18 cellular contexts compared by ENCODE assay signal in the genomic region with DNA sequence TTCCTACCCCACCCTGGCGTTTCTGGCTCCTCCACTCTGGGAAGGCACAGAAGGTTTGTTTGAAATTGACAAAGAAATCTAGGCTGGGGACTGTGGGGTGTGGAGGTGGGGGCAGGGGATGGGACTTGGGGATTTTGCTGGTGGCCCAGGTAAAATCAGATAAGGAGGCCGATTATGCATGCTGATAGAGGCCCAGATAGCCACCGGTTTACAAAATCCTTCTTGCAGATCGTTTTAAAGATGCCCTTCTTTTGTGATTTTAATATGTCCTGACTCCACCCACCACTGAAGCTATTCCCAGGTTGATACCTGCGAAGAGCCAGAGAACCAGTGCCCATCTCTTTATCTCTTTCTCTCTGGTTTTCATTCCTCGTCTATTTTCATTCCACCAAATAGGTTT.
DNase-seq lines count a peak whose midpoint lies in the region; ATAC-seq, FAIRE-seq and TF ChIP-seq lines count a peak whose summit lies in the region.
"Had no signal": no experiment of that assay in that cellular context is flagged by ENCODE, and none has a peak within 500 bp of the region (broad histone marks: within the 10 kb centered on the region; RNA-seq: fewer than 3 reads in every experiment).

No MANE protein-coding gene starts in this region.

- no peak overlapping the region for H4K8ac ChIP-seq in mesendoderm (ENCODE audit: low read depth, low read length)

- H3K9me3 ChIP-seq in HUES48 (ENCODE audit: control insufficient read depth, insufficient read depth, low read length) (0 out of 2 replicates have a peak, but pooled peaks cover 2% of the 10 kb centered on the region), endodermal cell (ENCODE audit: control insufficient read depth, low read length) (no peaks in the 10 kb centered on the region), upper lobe of right lung (no peaks in the 10 kb centered on the region), kidney (ENCODE audit: control insufficient read depth in 1 of 2, low read length in 2 of 2) (no peaks in the 10 kb centered on the region)
- H3K9me3 ChIP-seq: BLaER1 treated with 17β-estradiol and CSF1 and Interleukin-3, amounts not matched to agents 10 nM and 100 nM had no signal

- H3K36me3 Mint-ChIP-seq in GM23338 (ENCODE audit: low read depth) (no peaks in the 10 kb centered on the region), endodermal cell (ENCODE audit: low read depth) (no peaks in the 10 kb centered on the region)
- H3K36me3 Mint-ChIP-seq: CD8-positive, alpha-beta T cell; IgD-negative memory B cell had no signal

- H3K36me3 ChIP-seq in GM23338 (ENCODE audit: insufficient read depth), result no peaks in the 10 kb centered on the region
- H3K36me3 ChIP-seq in HUES48 (ENCODE audit: control insufficient read depth, insufficient read depth, low read length), result no peaks in the 10 kb centered on the region
- H3K36me3 ChIP-seq in endodermal cell (ENCODE audit: control insufficient read depth, insufficient read depth, low read length), result no peaks in the 10 kb centered on the region
- H3K36me3 ChIP-seq in mesendoderm (ENCODE audit: control insufficient read depth, insufficient read depth, low read length), result no peaks in the 10 kb centered on the region
- no peaks in the 10 kb centered on the region for H3K36me3 ChIP-seq in upper lobe of right lung
- no peaks in the 10 kb centered on the region for H3K36me3 ChIP-seq in kidney (ENCODE audit: control insufficient read depth in 1 of 2, insufficient read depth in 2 of 2, low read length in 2 of 2)
- H3K36me3 ChIP-seq: BLaER1 treated with 17β-estradiol and CSF1 and Interleukin-3, amounts not matched to agents 10 nM and 100 nM had no signal

- no peaks in the 10 kb centered on the region for H3F3A ChIP-seq in GM23338 (replicated peaks; ENCODE audit: low read depth)

- peak; percentile 5 for ATAC-seq in GM23338
- ATAC-seq in upper lobe of right lung, result no peak
- no peak for ATAC-seq in HG03457 (IDR thresholded peaks at IDR 0.05; ENCODE audit: unreplicated experiment)
- ATAC-seq: CD8-positive, alpha-beta T cell; GM12878; HCT116 had no signal

- no peaks in the 10 kb centered on the region for H4K20me1 ChIP-seq in GM23338 (replicated peaks; ENCODE audit: insufficient read depth)
- H4K20me1 ChIP-seq: BLaER1 treated with 17β-estradiol and CSF1 and Interleukin-3, amounts not matched to agents 10 nM and 100 nM had no signal

- H3K4ac ChIP-seq in mesendoderm (ENCODE audit: low read depth, low read length), result no peak overlapping the region

- peaks cover 53% of the 10 kb centered on the region for H3K4me1 Mint-ChIP-seq in GM23338
- H3K4me1 Mint-ChIP-seq in endodermal cell, result peaks cover 22% of the 10 kb centered on the region
- H3K4me1 Mint-ChIP-seq: B cell, IgD-negative memory B cell had no signal

- 16 to 37% methylated on average over 4 to 5 of the region's 6 CpGs for WGBS in endodermal cell (ENCODE audit: insufficient coverage in 1 of 2, insufficient read length in 1 of 2), 2 experiments
- no CpG with 5 or more reads among the region's 6 CpGs for WGBS in mesendoderm (ENCODE audit: extremely low coverage, insufficient coverage, low lambda C conversion rate)

- H3K9me3 Mint-ChIP-seq in GM23338 (no peaks in the 10 kb centered on the region), endodermal cell (no peaks in the 10 kb centered on the region)
- H3K9me3 Mint-ChIP-seq: CD8-positive, alpha-beta T cell; HFFc6 had no signal

- H4K5ac ChIP-seq in mesendoderm (ENCODE audit: low read length), result no peak overlapping the region

- no peak overlapping the region for H2AFZ ChIP-seq in GM23338

- no peak overlapping the region for H2BK15ac ChIP-seq in mesendoderm (replicated peaks; ENCODE audit: low read depth)

- no peak overlapping the region for H3K9ac ChIP-seq in HUES48 (ENCODE audit: low read depth, low read length)
- H3K9ac ChIP-seq in endodermal cell (ENCODE audit: extremely low read depth, low read length, poor library complexity, severe bottlenecking), result no peak overlapping the region
- no peak overlapping the region for H3K9ac ChIP-seq in mesendoderm (ENCODE audit: low read length)
- H3K9ac ChIP-seq in kidney (ENCODE audit: low read length in 2 of 2), result no peak overlapping the region
- H3K9ac ChIP-seq: BLaER1 treated with 17β-estradiol and CSF1 and Interleukin-3, amounts not matched to agents 10 nM and 100 nM had no signal

- TF ChIP-seq CTCF in GM23338 (conservative IDR thresholded peaks at IDR 0.05; ENCODE audit: low read depth in 2 of 2) (no peak), endodermal cell (conservative IDR thresholded peaks at IDR 0.05) (no peak), upper lobe of right lung (IDR thresholded peaks at IDR 0.05) (no peak), kidney (IDR thresholded peaks at IDR 0.05; ENCODE audit: borderline replicate concordance, extremely low read depth, insufficient read depth) (no peak)

- H3K79me2 ChIP-seq in GM23338 (replicated peaks; ENCODE audit: insufficient read depth) (no peaks in the 10 kb centered on the region), mesendoderm (ENCODE audit: control insufficient read depth, insufficient read depth, low read length) (no peaks in the 10 kb centered on the region)

- H3K56ac ChIP-seq in mesendoderm (ENCODE audit: low read length), result no peak overlapping the region

- no peak overlapping the region for H3K18ac ChIP-seq in mesendoderm (ENCODE audit: low read length)

- H2BK5ac ChIP-seq in mesendoderm (ENCODE audit: low read length), result no peak overlapping the region

- H3K23ac ChIP-seq in mesendoderm (ENCODE audit: low read length), result no peak overlapping the region

- H3K4me3 Mint-ChIP-seq in GM23338 (peak overlapping the region; percentile 40; the same call in 2 of the 3 replicates), endodermal cell (no peak overlapping the region)
- H3K4me3 Mint-ChIP-seq: B cell; CD8-positive, alpha-beta T cell; HFFc6; IgD-negative memory B cell had no signal

- H3K9me2 ChIP-seq in GM23338 (ENCODE audit: insufficient read depth), result peaks cover 4% of the 10 kb centered on the region; the same call in 1 of the 2 replicates

- no peak overlapping the region for H2AK5ac ChIP-seq in mesendoderm (ENCODE audit: low read length)

- H3K4me3 ChIP-seq in GM23338 (peak overlapping the region; percentile 10; the same call in 1 of the 2 replicates), HUES48 (ENCODE audit: low read depth, low read length) (no peak overlapping the region), endodermal cell (ENCODE audit: low read length) (no peak overlapping the region), mesendoderm (ENCODE audit: low read length) (no peak overlapping the region), upper lobe of right lung (no peak overlapping the region), kidney (ENCODE audit: low read length in 2 of 2) (no peak overlapping the region)
- H3K4me3 ChIP-seq: BLaER1 treated with 17β-estradiol and CSF1 and Interleukin-3, amounts not matched to agents 10 nM and 100 nM; GM12878 had no signal

- no peak for FAIRE-seq in kidney (lab: Jason Lieb, UNC)
- FAIRE-seq: GM12878, GM19239 had no signal

- peak overlapping the region; percentile 68; the same call in 1 of the 2 replicates for H3K27ac ChIP-seq in GM23338 (ENCODE audit: low read depth)
- peak overlapping the region; percentile 37 for H3K27ac ChIP-seq in HUES48 (ENCODE audit: low read depth, low read length)
- H3K27ac ChIP-seq in endodermal cell (ENCODE audit: low read depth, low read length), result no peak overlapping the region
- H3K27ac ChIP-seq in mesendoderm (ENCODE audit: low read depth, low read length), result no peak overlapping the region
- H3K27ac ChIP-seq in upper lobe of right lung, result no peak overlapping the region
- H3K27ac ChIP-seq in kidney (ENCODE audit: low read depth in 2 of 2, low read length in 2 of 2), result no peak overlapping the region
- H3K27ac ChIP-seq: BLaER1 treated with 17β-estradiol and CSF1 and Interleukin-3, amounts not matched to agents 10 nM and 100 nM had no signal

- H3K79me1 ChIP-seq in mesendoderm (ENCODE audit: low read length), result no peaks in the 10 kb centered on the region

- peaks cover 33% of the 10 kb centered on the region for H3K27me3 ChIP-seq in GM23338 (ENCODE audit: insufficient read depth)
- peaks cover 28% of the 10 kb centered on the region for H3K27me3 ChIP-seq in HUES48 (ENCODE audit: control insufficient read depth, insufficient read depth, low read length)
- no peaks in the 10 kb centered on the region for H3K27me3 ChIP-seq in endodermal cell (ENCODE audit: control insufficient read depth, insufficient read depth, low read length, poor library complexity, severe bottlenecking)
- no peaks in the 10 kb centered on the region for H3K27me3 ChIP-seq in mesendoderm (ENCODE audit: insufficient read depth, low read length, poor library complexity)
- peaks cover 4% of the 10 kb centered on the region for H3K27me3 ChIP-seq in upper lobe of right lung
- H3K27me3 ChIP-seq: BLaER1 treated with 17β-estradiol and CSF1 and Interleukin-3, amounts not matched to agents 10 nM and 100 nM had no signal

- intact Hi-C loops in upper lobe of right lung (cut with DNase I) (no loop called here), kidney (cut with DNase I) (no loop called here)

- H3K4me1 ChIP-seq in GM23338 (ENCODE audit: insufficient read depth), result peaks cover 47% of the 10 kb centered on the region
- H3K4me1 ChIP-seq in HUES48 (ENCODE audit: control insufficient read depth, insufficient read depth, low read length), result peaks cover 30% of the 10 kb centered on the region
- H3K4me1 ChIP-seq in endodermal cell (ENCODE audit: control insufficient read depth, insufficient read depth, low read length), result peaks cover 3% of the 10 kb centered on the region
- peaks cover 12% of the 10 kb centered on the region for H3K4me1 ChIP-seq in mesendoderm (ENCODE audit: control insufficient read depth, low read depth, low read length)
- H3K4me1 ChIP-seq in upper lobe of right lung, result no peaks in the 10 kb centered on the region
- no peaks in the 10 kb centered on the region for H3K4me1 ChIP-seq in kidney (ENCODE audit: control insufficient read depth in 1 of 2, insufficient read depth in 1 of 2, low read depth in 1 of 2, low read length in 2 of 2)
- H3K4me1 ChIP-seq: BLaER1 treated with 17β-estradiol and CSF1 and Interleukin-3, amounts not matched to agents 10 nM and 100 nM had no signal

- H2BK120ac ChIP-seq in mesendoderm (ENCODE audit: low read depth, low read length), result no peak overlapping the region

- H3K27ac Mint-ChIP-seq in GM23338, result no peak overlapping the region
- no peak overlapping the region for H3K27ac Mint-ChIP-seq in endodermal cell
- H3K27ac Mint-ChIP-seq: B cell; CD8-positive, alpha-beta T cell; HFFc6; IgD-negative memory B cell had no signal

- H3K27me3 Mint-ChIP-seq in GM23338 (ENCODE audit: insufficient read depth, low read depth, poor library complexity) (peaks cover 54% of the 10 kb centered on the region), endodermal cell (ENCODE audit: insufficient read depth) (peaks cover 55% of the 10 kb centered on the region)

- DNase-seq in GM23338 (ENCODE audit: low spot score), result peak; percentile 76
- DNase-seq in endodermal cell, result peak; percentile 72
- DNase-seq in mesendoderm, result peak; percentile 75
- no peak for DNase-seq in upper lobe of right lung
- DNase-seq in kidney, result no peak
- DNase-seq: Calu3; CD8-positive, alpha-beta T cell; DMS79 treated with DMSO at 0.1 percent for 48 hours; HFFc6; KBM-7 had no signal

- peak overlapping the region; percentile 55 for H3K4me2 ChIP-seq in GM23338
- H3K4me2 ChIP-seq in mesendoderm (ENCODE audit: low read length), result no peak overlapping the region
- H3K4me2 ChIP-seq: BLaER1 treated with 17β-estradiol and CSF1 and Interleukin-3, amounts not matched to agents 10 nM and 100 nM had no signal

Comparison
In these comparisons a context has a peak if more than half of its experiments do, and no peak if none do; other contexts are left out.
1. DNase-seq: peak in GM23338 (single experiment), endodermal cell (single experiment) and mesendoderm (single experiment); none in upper lobe of right lung (single experiment) and kidney (single experiment).
2. H3K27ac ChIP-seq: peak in GM23338 (single experiment) and HUES48 (single experiment); none in endodermal cell (single experiment), mesendoderm (single experiment), upper lobe of right lung (single experiment) and kidney (0 of 2).